ENCODE assay signal across 22 cellular contexts in the genomic region with DNA sequence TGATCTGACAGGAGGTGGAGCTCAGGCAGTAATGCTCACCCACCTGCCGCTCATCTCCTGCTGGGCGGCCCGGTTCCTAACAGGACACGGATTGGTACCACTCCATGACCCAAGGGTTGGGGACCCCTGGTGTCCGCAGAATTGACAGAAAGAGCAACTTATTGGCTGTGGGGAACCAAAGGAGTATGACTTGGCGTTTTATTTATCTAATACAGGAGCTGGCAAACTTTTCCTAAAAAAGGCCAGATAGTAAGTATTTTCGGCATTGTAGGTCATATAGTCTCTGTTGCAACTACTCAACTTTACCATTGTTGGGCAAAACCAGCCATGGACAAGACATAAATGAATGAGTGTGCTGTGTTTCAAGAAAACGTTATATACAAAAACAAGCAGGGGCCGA.
"Had no signal": no experiment of that assay in that cellular context is flagged by ENCODE, and none has a peak within 500 bp of the region (broad histone marks: within the 10 kb centered on the region; RNA-seq: fewer than 3 reads in every experiment).

No MANE protein-coding gene starts in this region.

- FAIRE-seq: colon, endothelial cell of umbilical vein, frontal cortex, islet of Langerhans, keratinocyte had no signal

- H3K4me3 ChIP-seq: coronary artery, dorsolateral prefrontal cortex, esophagus muscularis mucosa, heart right ventricle, left lung, lower lobe of right lung, mucosa of descending colon had no signal

- H3K4me1 ChIP-seq: foreskin keratinocyte, left lung, lower lobe of right lung had no signal

- H3K36me3 ChIP-seq: esophagus muscularis mucosa, left lung, lower lobe of right lung had no signal

- H3K27ac Mint-ChIP-seq: mesothelial cell of epicardium had no signal

- H3K27me3 ChIP-seq: dorsolateral prefrontal cortex, esophagus muscularis mucosa, foreskin keratinocyte, heart right ventricle, left lung had no signal

- DNase-seq: dermis blood vessel endothelial cell; dorsolateral prefrontal cortex; effector CD4-positive, alpha-beta T cell; effector memory CD4-positive, alpha-beta T cell; foreskin keratinocyte; glutamatergic neuron; heart right ventricle; hippocampal formation; left cardiac atrium; left lung; left ventricle myocardium superior; lower lobe of right lung; mesendoderm; mucosa of descending colon had no signal

- ATAC-seq: foreskin keratinocyte, heart right ventricle, left cardiac atrium, left lung, left ventricle myocardium superior, lower lobe of right lung, mucosa of descending colon had no signal

- H3K27ac ChIP-seq: coronary artery, dorsolateral prefrontal cortex, esophagus muscularis mucosa, foreskin keratinocyte, heart right ventricle, left lung, lower lobe of right lung had no signal

- H3K9me3 ChIP-seq: esophagus muscularis mucosa, heart right ventricle, left lung, lower lobe of right lung, mucosa of descending colon had no signal

- H3K9me3 Mint-ChIP-seq: mesothelial cell of epicardium had no signal

- H3K4me3 Mint-ChIP-seq: mesothelial cell of epicardium had no signal
